14 cellular contexts compared by ENCODE assay signal in the genomic region with DNA sequence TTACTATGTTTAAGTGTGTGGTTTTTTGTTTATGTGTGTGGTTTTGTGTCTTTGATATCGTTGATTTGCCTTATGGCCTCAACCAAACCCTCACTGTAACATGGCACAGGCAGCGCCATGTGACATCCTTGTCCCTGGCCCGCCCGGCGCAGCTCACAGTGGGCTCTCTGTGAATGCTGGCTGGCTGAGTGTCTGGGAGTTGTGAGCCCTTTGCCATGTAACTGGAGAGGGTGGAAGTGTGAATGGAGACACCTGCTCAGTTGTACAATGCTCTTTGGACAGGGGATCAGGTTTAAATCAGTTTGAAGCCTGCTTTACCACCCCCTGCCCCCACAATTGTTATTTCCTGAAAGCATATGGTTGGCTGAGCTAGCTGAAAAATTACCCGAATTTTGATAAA. TPM values are rescaled to one million over a fixed set of nuclear protein-coding genes. Genes with fewer than 3 reads are reported as not detected.
DNase-seq lines count a peak whose midpoint lies in the region; ATAC-seq and TF ChIP-seq lines count a peak whose summit lies in the region.
"Had no signal": no experiment of that assay in that cellular context is flagged by ENCODE, and none has a peak within 500 bp of the region (broad histone marks: within the 10 kb centered on the region; RNA-seq: fewer than 3 reads in every experiment).

No MANE protein-coding gene starts in this region.

- no peak overlapping the region for H3K18ac ChIP-seq in mesendoderm (ENCODE audit: low read length)

- no peak overlapping the region for H3K4me2 ChIP-seq in mesendoderm (ENCODE audit: low read length)

- WGBS in mesendoderm (ENCODE audit: extremely low coverage, insufficient coverage, low lambda C conversion rate) = no CpG with 5 or more reads among the region's 6 CpGs
- 87 to 89% methylated on average over 6 of the region's 6 CpGs for WGBS in thyroid gland, 2 donors

- H3K27ac Mint-ChIP-seq in activated naive CD4-positive, alpha-beta T cell treated with anti-CD3 and anti-CD28 coated beads, Interleukin-2, amount 50 U/mL, for 24 hours = peak overlapping the region; percentile 81

- no peaks in the 10 kb centered on the region for H3K27me3 Mint-ChIP-seq in activated naive CD4-positive, alpha-beta T cell treated with anti-CD3 and anti-CD28 coated beads, Interleukin-2, amount 50 U/mL, for 24 hours

- H4K8ac ChIP-seq in mesendoderm (ENCODE audit: low read depth, low read length) = no peak overlapping the region

- intact Hi-C loops in thyroid gland (cut with DNase I) = no loop called here

- H3K27ac ChIP-seq in VCaP (peak overlapping the region; percentile 56), mesendoderm (ENCODE audit: low read depth, low read length) (peak overlapping the region; percentile 2), thyroid gland (peak overlapping the region; percentile 52 to 72 (median 60))
- H3K27ac ChIP-seq: SK-N-MC had no signal

- DNase-seq in activated naive CD4-positive, alpha-beta T cell treated with anti-CD3 and anti-CD28 coated beads, Interleukin-2, amount 50 U/mL, for 16 hours = no peak
- DNase-seq in mesendoderm (no peak), thyroid gland (no peak), C1 segment of cervical spinal cord (lab: John Stamatoyannopoulos, UW) (no peak)
- DNase-seq: ACHN; activated T-cell treated with anti-CD3 and anti-CD28 coated beads, Interleukin-2, amount 50 U/mL, for 48 hours; cerebellar nuclear complex; NCI-H2227 treated with DMSO at 0.1 percent for 48 hours; stimulated activated CD4-positive, alpha-beta T cell treated with anti-CD3 and anti-CD28 coated beads, Interleukin-15, amount 100 ng/mL, for 24 hours had no signal

- no peaks in the 10 kb centered on the region for H3K4me1 Mint-ChIP-seq in activated naive CD4-positive, alpha-beta T cell treated with anti-CD3 and anti-CD28 coated beads, Interleukin-2, amount 50 U/mL, for 24 hours

- H2BK120ac ChIP-seq in mesendoderm (ENCODE audit: low read depth, low read length) = no peak overlapping the region

- H3K4ac ChIP-seq in mesendoderm (ENCODE audit: low read depth, low read length) = no peak overlapping the region

- H3K9me3 ChIP-seq in thyroid gland = no peaks in the 10 kb centered on the region

- no peaks in the 10 kb centered on the region for H3K9me3 Mint-ChIP-seq in activated naive CD4-positive, alpha-beta T cell treated with anti-CD3 and anti-CD28 coated beads, Interleukin-2, amount 50 U/mL, for 24 hours

- ATAC-seq in GM18858 (IDR thresholded peaks at IDR 0.05; ENCODE audit: unreplicated experiment) (no peak), HG02571 (IDR thresholded peaks at IDR 0.05; ENCODE audit: unreplicated experiment) (no peak)

- no peak overlapping the region for H4K5ac ChIP-seq in mesendoderm (ENCODE audit: low read length)

- no peak overlapping the region for H2AK5ac ChIP-seq in mesendoderm (ENCODE audit: low read length)

- H3K4me1 ChIP-seq in mesendoderm (ENCODE audit: control insufficient read depth, low read depth, low read length) (peaks cover 25% of the 10 kb centered on the region), thyroid gland (peaks cover 36 to 56% of the 10 kb centered on the region in 2 donors)

- H2BK15ac ChIP-seq in mesendoderm (replicated peaks; ENCODE audit: low read depth) = no peak overlapping the region

- H3K4me3 ChIP-seq in mesendoderm (ENCODE audit: low read length) (no peak overlapping the region), thyroid gland (replicated peaks in 1 of 3) (no peak overlapping the region)
- H3K4me3 ChIP-seq: SK-N-MC had no signal

- no peaks in the 10 kb centered on the region for H3K79me1 ChIP-seq in mesendoderm (ENCODE audit: low read length)

- no peak for TF ChIP-seq POLR2A in thyroid gland (IDR thresholded peaks at IDR 0.05)

- no peaks in the 10 kb centered on the region for H3K36me3 Mint-ChIP-seq in activated naive CD4-positive, alpha-beta T cell treated with anti-CD3 and anti-CD28 coated beads, Interleukin-2, amount 50 U/mL, for 24 hours

- no peaks in the 10 kb centered on the region for H3K79me2 ChIP-seq in mesendoderm (ENCODE audit: control insufficient read depth, insufficient read depth, low read length)

- H3K36me3 ChIP-seq in mesendoderm (ENCODE audit: control insufficient read depth, insufficient read depth, low read length) (no peaks in the 10 kb centered on the region), thyroid gland (no peaks in the 10 kb centered on the region)

- H3K56ac ChIP-seq in mesendoderm (ENCODE audit: low read length) = no peak overlapping the region

- H3K27me3 ChIP-seq in mesendoderm (ENCODE audit: insufficient read depth, low read length, poor library complexity) (no peaks in the 10 kb centered on the region), thyroid gland (no peaks in the 10 kb centered on the region)

- no peak overlapping the region for H2BK5ac ChIP-seq in mesendoderm (ENCODE audit: low read length)

- H3K9ac ChIP-seq in mesendoderm (ENCODE audit: low read length) = no peak overlapping the region

- H3K23ac ChIP-seq in mesendoderm (ENCODE audit: low read length) = no peak overlapping the region

- TF ChIP-seq CTCF in VCaP (conservative IDR thresholded peaks at IDR 0.05) = no peak
- no peak for TF ChIP-seq CTCF in thyroid gland (IDR thresholded peaks at IDR 0.05)

- H3K4me3 Mint-ChIP-seq in activated naive CD4-positive, alpha-beta T cell treated with anti-CD3 and anti-CD28 coated beads, Interleukin-2, amount 50 U/mL, for 24 hours = no peak overlapping the region

RNA-seq across cellular contexts. Expression of gene TCF7L1, which starts 41.8 kb away (rescaled TPM):
- polyA plus RNA-seq in mesendoderm (2013, experiment 1 of 2) = 57.4 TPM
- polyA plus RNA-seq in mesendoderm (2013, experiment 2 of 2) = 61.2 TPM
- 10 to 100 TPM in 2 of 4 donors, 1 to 10 TPM in 2; 3.1 to 12.1 (median 8.7) TPM for total RNA-seq in thyroid gland

Comparison
In these comparisons a context has a peak if more than half of its experiments do, and no peak if none do; other contexts are left out.
1. H3K27ac ChIP-seq: peak in every context shown above with its lines; median percentile 60 in thyroid gland; 56 in VCaP; 2 in mesendoderm.